1 cellular context compared by ENCODE assay signal in genomic region chr17:64150237-64151015, GRCh38.
TF ChIP-seq lines count a peak whose summit lies in the region.

No MANE protein-coding gene starts in this region.

TF ChIP-seq in GM23338, 12 proteins besides CTCF, POLR2A, EP300 and RAD21 (continued from another document):
- TF ChIP-seq ZNF462 (CRISPR knock-in tag; IDR thresholded peaks at IDR 0.05) (no peak), CREB1 (CRISPR knock-in tag; IDR thresholded peaks at IDR 0.05; ENCODE audit: low read depth) (no peak), EZH2phosphoT487 (IDR thresholded peaks at IDR 0.05; ENCODE audit: unreplicated experiment) (no peak), STAT1 (IDR thresholded peaks at IDR 0.05; ENCODE audit: unreplicated experiment) (no peak), EZH2 (IDR thresholded peaks at IDR 0.05; ENCODE audit: low read depth, unreplicated experiment) (no peak), ZNF331 (CRISPR knock-in tag; IDR thresholded peaks at IDR 0.05; ENCODE audit: low read depth) (no peak)
TF ChIP-seq in GM23338: peak in this region for 0.
